ENCODE assay signal across 29 cellular contexts in genomic region chr18:44514766-44515165, GRCh38.
"Had no signal": no experiment of that assay in that cellular context is flagged by ENCODE, and none has a peak within 500 bp of the region (broad histone marks: within the 10 kb centered on the region; RNA-seq: fewer than 3 reads in every experiment).

No MANE protein-coding gene starts in this region.

- H3K4me1 ChIP-seq: ascending aorta, breast epithelium, colonic mucosa, esophagus squamous epithelium, heart right ventricle had no signal

- H3K9me3 Mint-ChIP-seq: activated CD4-positive, alpha-beta memory T cell treated with anti-CD3 and anti-CD28 coated beads, Interleukin-2, amount 10 ng/mL, durations not matched to agents 7 days and 5 days; activated CD4-positive, alpha-beta T cell treated with anti-CD3 and anti-CD28 coated beads, Interleukin-2, amount 10 ng/mL, durations not matched to agents 7 days and 5 days; activated naive CD4-positive, alpha-beta T cell treated with anti-CD3 and anti-CD28 coated beads, Interleukin-2, amount 10 ng/mL, durations not matched to agents 7 days and 5 days; activated T-cell treated with anti-CD3 and anti-CD28 coated beads, Interleukin-2, amount 50 U/mL, for 24 hours; activated T-cell treated with anti-CD3 and anti-CD28 coated beads, Interleukin-2, amount 50 U/mL, for 72 hours; brain had no signal

- DNase-seq: activated CD4-positive, alpha-beta memory T cell treated with anti-CD3 and anti-CD28 coated beads, Interleukin-2, amount 10 ng/mL, durations not matched to agents 7 days and 5 days; activated CD4-positive, alpha-beta T cell treated with anti-CD3 and anti-CD28 coated beads for 36 hours; activated CD4-positive, alpha-beta T cell treated with anti-CD3 and anti-CD28 coated beads, Interleukin-2, amount 10 ng/mL, durations not matched to agents 7 days and 5 days; activated CD4-positive, alpha-beta T cell treated with anti-CD3 and anti-CD28 coated beads, Interleukin-2, amount 50 U/mL, for 4 hours; activated CD4-positive, CD25-positive, alpha-beta regulatory T cell; activated CD4-positive, CD25-positive, alpha-beta regulatory T cell treated with anti-CD3 and anti-CD28 coated beads, Interleukin-2, amount 50 U/mL, for 72 hours; activated CD8-positive, alpha-beta memory T cell treated with anti-CD3 and anti-CD28 coated beads, Interleukin-2, amount 50 U/mL, for 48 hours; activated gamma-delta T cell; activated naive CD4-positive, alpha-beta T cell; activated naive CD4-positive, alpha-beta T cell treated with anti-CD3 and anti-CD28 coated beads, Interleukin-2, amount 10 ng/mL, durations not matched to agents 7 days and 5 days; activated naive CD8-positive, alpha-beta T cell treated with anti-CD3 and anti-CD28 coated beads, Interleukin-2, amount 10 ng/mL, durations not matched to agents 7 days and 5 days; activated T-cell treated with anti-CD3 and anti-CD28 coated beads for 4 hours; activated T-cell treated with anti-CD3 and anti-CD28 coated beads, Interleukin-2, amount 50 U/mL, for 24 hours; activated T-cell treated with anti-CD3 and anti-CD28 coated beads, Interleukin-2, amount 50 U/mL, for 72 hours; central memory CD4-positive, alpha-beta T cell; cerebellar nuclear complex; colonic mucosa; effector CD8-positive, alpha-beta T cell; esophagus squamous epithelium; foreskin melanocyte; heart right ventricle; T-helper 2 cell had no signal

- H3K4me1 Mint-ChIP-seq: activated CD4-positive, alpha-beta memory T cell treated with anti-CD3 and anti-CD28 coated beads, Interleukin-2, amount 10 ng/mL, durations not matched to agents 7 days and 5 days; activated CD4-positive, alpha-beta T cell treated with anti-CD3 and anti-CD28 coated beads for 36 hours; activated CD4-positive, alpha-beta T cell treated with anti-CD3 and anti-CD28 coated beads, Interleukin-2, amount 10 ng/mL, durations not matched to agents 7 days and 5 days; activated naive CD4-positive, alpha-beta T cell treated with anti-CD3 and anti-CD28 coated beads, Interleukin-2, amount 10 ng/mL, durations not matched to agents 7 days and 5 days had no signal

- H3K9me3 ChIP-seq: ascending aorta, breast epithelium, colonic mucosa, esophagus squamous epithelium, gastroesophageal sphincter, heart right ventricle had no signal

- H3K4me3 Mint-ChIP-seq: activated CD4-positive, alpha-beta memory T cell treated with anti-CD3 and anti-CD28 coated beads, Interleukin-2, amount 10 ng/mL, durations not matched to agents 7 days and 5 days; activated CD4-positive, alpha-beta T cell treated with anti-CD3 and anti-CD28 coated beads for 36 hours; activated CD4-positive, alpha-beta T cell treated with anti-CD3 and anti-CD28 coated beads, Interleukin-2, amount 10 ng/mL, durations not matched to agents 7 days and 5 days; activated naive CD4-positive, alpha-beta T cell treated with anti-CD3 and anti-CD28 coated beads, Interleukin-2, amount 10 ng/mL, durations not matched to agents 7 days and 5 days; activated naive CD8-positive, alpha-beta T cell treated with anti-CD3 and anti-CD28 coated beads, Interleukin-2, amount 10 ng/mL, durations not matched to agents 7 days and 5 days; activated T-cell treated with anti-CD3 and anti-CD28 coated beads, Interleukin-2, amount 50 U/mL, for 24 hours; activated T-cell treated with anti-CD3 and anti-CD28 coated beads, Interleukin-2, amount 50 U/mL, for 72 hours; brain had no signal

- ATAC-seq: activated CD4-positive, alpha-beta T cell treated with anti-CD3 and anti-CD28 coated beads for 36 hours; activated naive CD4-positive, alpha-beta T cell treated with anti-CD3 and anti-CD28 coated beads, Interleukin-2, amount 50 U/mL, for 72 hours; activated T-cell treated with anti-CD3 and anti-CD28 coated beads, Interleukin-2, amount 50 U/mL, for 72 hours; gastroesophageal sphincter; heart right ventricle had no signal

- H3K36me3 ChIP-seq: ascending aorta, breast epithelium, cardiac muscle cell, colonic mucosa, esophagus squamous epithelium, gastroesophageal sphincter, heart right ventricle had no signal

- H3K27me3 Mint-ChIP-seq: activated naive CD4-positive, alpha-beta T cell treated with anti-CD3 and anti-CD28 coated beads, Interleukin-2, amount 10 ng/mL, durations not matched to agents 7 days and 5 days; activated naive CD8-positive, alpha-beta T cell treated with anti-CD3 and anti-CD28 coated beads, Interleukin-2, amount 10 ng/mL, durations not matched to agents 7 days and 5 days; activated T-cell treated with anti-CD3 and anti-CD28 coated beads, Interleukin-2, amount 50 U/mL, for 24 hours had no signal

- H3K4me3 ChIP-seq: ascending aorta, breast epithelium, cardiac muscle cell, colonic mucosa, esophagus squamous epithelium, gastroesophageal sphincter, heart right ventricle had no signal

- H3K27ac Mint-ChIP-seq: activated CD4-positive, alpha-beta memory T cell treated with anti-CD3 and anti-CD28 coated beads, Interleukin-2, amount 10 ng/mL, durations not matched to agents 7 days and 5 days; activated CD4-positive, alpha-beta T cell treated with anti-CD3 and anti-CD28 coated beads for 36 hours; activated CD4-positive, alpha-beta T cell treated with anti-CD3 and anti-CD28 coated beads, Interleukin-2, amount 10 ng/mL, durations not matched to agents 7 days and 5 days; activated naive CD4-positive, alpha-beta T cell treated with anti-CD3 and anti-CD28 coated beads, Interleukin-2, amount 10 ng/mL, durations not matched to agents 7 days and 5 days; activated naive CD4-positive, alpha-beta T cell treated with anti-CD3 and anti-CD28 coated beads, Interleukin-2, amount 50 U/mL, for 72 hours; activated naive CD8-positive, alpha-beta T cell treated with anti-CD3 and anti-CD28 coated beads, Interleukin-2, amount 10 ng/mL, durations not matched to agents 7 days and 5 days; activated T-cell treated with anti-CD3 and anti-CD28 coated beads, Interleukin-2, amount 50 U/mL, for 24 hours; activated T-cell treated with anti-CD3 and anti-CD28 coated beads, Interleukin-2, amount 50 U/mL, for 72 hours; brain had no signal

- H3K27me3 ChIP-seq: ascending aorta, breast epithelium, cardiac muscle cell, colonic mucosa, esophagus squamous epithelium, gastroesophageal sphincter, heart right ventricle had no signal

- H3K27ac ChIP-seq: ascending aorta, breast epithelium, cardiac muscle cell, colonic mucosa, epithelial cell of prostate, esophagus squamous epithelium, gastroesophageal sphincter, heart right ventricle had no signal

- H3K36me3 Mint-ChIP-seq: activated naive CD4-positive, alpha-beta T cell treated with anti-CD3 and anti-CD28 coated beads, Interleukin-2, amount 10 ng/mL, durations not matched to agents 7 days and 5 days; activated naive CD4-positive, alpha-beta T cell treated with anti-CD3 and anti-CD28 coated beads, Interleukin-2, amount 50 U/mL, for 72 hours; brain had no signal
